14 cellular contexts compared by ENCODE assay signal in genomic region chr16:2846511-2847310, GRCh38. TPM values are rescaled to one million over a fixed set of nuclear protein-coding genes. Genes with fewer than 3 reads are reported as not detected.
DNase-seq lines count a peak whose midpoint lies in the region; ATAC-seq and TF ChIP-seq lines count a peak whose summit lies in the region.
"Had no signal": no experiment of that assay in that cellular context is flagged by ENCODE, and none has a peak within 500 bp of the region (broad histone marks: within the 10 kb centered on the region; RNA-seq: fewer than 3 reads in every experiment).

No MANE protein-coding gene starts in this region.

- H3K27ac Mint-ChIP-seq in activated naive CD4-positive, alpha-beta T cell treated with anti-CD3 and anti-CD28 coated beads, Interleukin-2, amount 10 ng/mL, durations not matched to agents 7 days and 5 days = peak overlapping the region; percentile 26
- H3K27ac Mint-ChIP-seq in activated CD4-positive, alpha-beta memory T cell treated with anti-CD3 and anti-CD28 coated beads for 36 hours = peak overlapping the region; percentile 47
- H3K27ac Mint-ChIP-seq in stimulated activated naive CD8-positive, alpha-beta T cell treated with anti-CD3 and anti-CD28 coated beads, Interleukin-15, amount 100 ng/mL, for 72 hours = peak overlapping the region; percentile 46 to 90

- CTCF ChIA-PET in activated naive CD4-positive, alpha-beta T cell treated with anti-CD3 and anti-CD28 coated beads, Interleukin-2, amount 10 ng/mL, durations not matched to agents 7 days and 5 days (lab: Charles Lee) = no interaction called here
- CTCF ChIA-PET in activated CD4-positive, alpha-beta memory T cell treated with anti-CD3 and anti-CD28 coated beads for 36 hours (lab: Charles Lee) = no interaction called here

- H3K9me3 Mint-ChIP-seq in activated naive CD4-positive, alpha-beta T cell treated with anti-CD3 and anti-CD28 coated beads, Interleukin-2, amount 10 ng/mL, durations not matched to agents 7 days and 5 days = no peaks in the 10 kb centered on the region
- no peaks in the 10 kb centered on the region for H3K9me3 Mint-ChIP-seq in activated CD4-positive, alpha-beta memory T cell treated with anti-CD3 and anti-CD28 coated beads for 36 hours
- peaks cover 4 to 6% of the 10 kb centered on the region in 2 donors for H3K9me3 Mint-ChIP-seq in stimulated activated naive CD8-positive, alpha-beta T cell treated with anti-CD3 and anti-CD28 coated beads, Interleukin-15, amount 100 ng/mL, for 72 hours

- no peak for DNase-seq in activated naive CD4-positive, alpha-beta T cell treated with anti-CD3 and anti-CD28 coated beads, Interleukin-2, amount 10 ng/mL, durations not matched to agents 7 days and 5 days
- DNase-seq in activated naive CD4-positive, alpha-beta T cell (lab: John Stamatoyannopoulos, UW) = no peak
- DNase-seq in activated CD4-positive, alpha-beta memory T cell treated with anti-CD3 and anti-CD28 coated beads for 36 hours = peak; percentile 26
- DNase-seq in fibroblast of the aortic adventitia (ENCODE audit: low read depth) (peak; percentile 64), activated gamma-delta T cell (lab: John Stamatoyannopoulos, UW) (no peak), NOMO-1 treated with dmso at 0.1 percent for 144 hours (lab: John Stamatoyannopoulos, UW; ENCODE audit: unreplicated experiment) (no peak)
- DNase-seq in stimulated activated naive CD8-positive, alpha-beta T cell treated with anti-CD3 and anti-CD28 coated beads, Interleukin-15, amount 100 ng/mL, for 72 hours = peak; percentile 38 to 64
- DNase-seq: AML-193; effector CD8-positive, alpha-beta T cell; NCI-H446 had no signal

- H3K36me3 Mint-ChIP-seq in activated naive CD4-positive, alpha-beta T cell treated with anti-CD3 and anti-CD28 coated beads, Interleukin-2, amount 10 ng/mL, durations not matched to agents 7 days and 5 days = no peaks in the 10 kb centered on the region
- H3K36me3 Mint-ChIP-seq in activated CD4-positive, alpha-beta memory T cell treated with anti-CD3 and anti-CD28 coated beads for 36 hours = no peaks in the 10 kb centered on the region

- peaks cover 22% of the 10 kb centered on the region for H3K4me1 Mint-ChIP-seq in activated naive CD4-positive, alpha-beta T cell treated with anti-CD3 and anti-CD28 coated beads, Interleukin-2, amount 10 ng/mL, durations not matched to agents 7 days and 5 days
- H3K4me1 Mint-ChIP-seq in activated CD4-positive, alpha-beta memory T cell treated with anti-CD3 and anti-CD28 coated beads for 36 hours (ENCODE audit: low read depth) = peaks cover 23% of the 10 kb centered on the region
- H3K4me1 Mint-ChIP-seq in stimulated activated naive CD8-positive, alpha-beta T cell treated with anti-CD3 and anti-CD28 coated beads, Interleukin-15, amount 100 ng/mL, for 72 hours = peaks cover 54% of the 10 kb centered on the region

- peak; percentile 85 for ATAC-seq in stimulated activated naive CD8-positive, alpha-beta T cell treated with anti-CD3 and anti-CD28 coated beads, Interleukin-15, amount 100 ng/mL, for 72 hours
- ATAC-seq in GM19324 (IDR thresholded peaks at IDR 0.05; ENCODE audit: low FRiP score, unreplicated experiment) = no peak
- ATAC-seq: K562, left lobe of liver had no signal

- intact Hi-C loops in activated CD4-positive, alpha-beta memory T cell treated with anti-CD3 and anti-CD28 coated beads for 36 hours (cut with micrococcal nuclease) = no loop called here

- POLR2A ChIA-PET in activated CD4-positive, alpha-beta memory T cell treated with anti-CD3 and anti-CD28 coated beads for 36 hours (lab: Charles Lee) = no interaction called here

- no peak overlapping the region for H3K4me3 Mint-ChIP-seq in activated naive CD4-positive, alpha-beta T cell treated with anti-CD3 and anti-CD28 coated beads, Interleukin-2, amount 10 ng/mL, durations not matched to agents 7 days and 5 days
- no peak overlapping the region for H3K4me3 Mint-ChIP-seq in activated CD4-positive, alpha-beta memory T cell treated with anti-CD3 and anti-CD28 coated beads for 36 hours
- peak overlapping the region; percentile 18 to 53 for H3K4me3 Mint-ChIP-seq in stimulated activated naive CD8-positive, alpha-beta T cell treated with anti-CD3 and anti-CD28 coated beads, Interleukin-15, amount 100 ng/mL, for 72 hours

- peaks cover 33% of the 10 kb centered on the region for H3K27me3 Mint-ChIP-seq in activated naive CD4-positive, alpha-beta T cell treated with anti-CD3 and anti-CD28 coated beads, Interleukin-2, amount 10 ng/mL, durations not matched to agents 7 days and 5 days
- peaks cover 7% of the 10 kb centered on the region for H3K27me3 Mint-ChIP-seq in activated CD4-positive, alpha-beta memory T cell treated with anti-CD3 and anti-CD28 coated beads for 36 hours
- H3K27me3 Mint-ChIP-seq in stimulated activated naive CD8-positive, alpha-beta T cell treated with anti-CD3 and anti-CD28 coated beads, Interleukin-15, amount 100 ng/mL, for 72 hours = peaks cover 23% of the 10 kb centered on the region

- no peak for TF ChIP-seq CTCF in fibroblast of the aortic adventitia (IDR thresholded peaks at IDR 0.05; ENCODE audit: insufficient read depth, low read length)

- no peak overlapping the region for H3K4me3 ChIP-seq in fibroblast of the aortic adventitia (ENCODE audit: low read depth, low read length)
- H3K4me3 ChIP-seq: K562, prostate gland had no signal

RNA-seq across cellular contexts. Expression of gene PRSS22, which starts 11.3 kb away (rescaled TPM):
- total RNA-seq in activated CD4-positive, alpha-beta memory T cell treated with anti-CD3 and anti-CD28 coated beads for 36 hours = under 1 TPM; 0.24 to 0.38 TPM
- total RNA-seq in fibroblast of the aortic adventitia (ENCODE audit: low replicate concordance) = not detected in 2 replicates
- total RNA-seq: K562 had no signal

RNA-seq across cellular contexts. Expression of gene ZG16B, which starts 16.6 kb away (rescaled TPM):
- total RNA-seq in activated CD4-positive, alpha-beta memory T cell treated with anti-CD3 and anti-CD28 coated beads for 36 hours = 1 to 10 TPM; 2.6 to 3.0 TPM
- total RNA-seq in fibroblast of the aortic adventitia (ENCODE audit: low replicate concordance) = 0.27 and 1.4 TPM in 2 replicates
- total RNA-seq: left lobe of liver had no signal

RNA-seq across cellular contexts. Expression of gene PRSS21, which starts 29.7 kb away (rescaled TPM):
- 1 to 10 TPM; 4.7 to 6.2 TPM for total RNA-seq in activated CD4-positive, alpha-beta memory T cell treated with anti-CD3 and anti-CD28 coated beads for 36 hours
- total RNA-seq in fibroblast of the aortic adventitia (ENCODE audit: low replicate concordance) = 0.27 and 0.49 TPM in 2 replicates
- total RNA-seq: left lobe of liver had no signal

RNA-seq across cellular contexts. Expression of gene FLYWCH2, which starts 36.3 kb away (rescaled TPM):
- 10 to 100 TPM; 19.1 to 19.4 TPM for total RNA-seq in activated CD4-positive, alpha-beta memory T cell treated with anti-CD3 and anti-CD28 coated beads for 36 hours
- total RNA-seq in fibroblast of the aortic adventitia (ENCODE audit: low replicate concordance) = 48.9 and 56.4 TPM in 2 replicates

RNA-seq across cellular contexts. Expression of gene PRSS41, which starts 48.4 kb away (rescaled TPM):
- total RNA-seq in activated CD4-positive, alpha-beta memory T cell treated with anti-CD3 and anti-CD28 coated beads for 36 hours = not detected
- total RNA-seq in fibroblast of the aortic adventitia (ENCODE audit: low replicate concordance) = not detected in 2 replicates
- total RNA-seq: K562, left lobe of liver, prostate gland had no signal

Comparison
In these comparisons a context has a peak if more than half of its experiments do, and no peak if none do; other contexts are left out.
1. DNase-seq: peak in activated CD4-positive, alpha-beta memory T cell treated with anti-CD3 and anti-CD28 coated beads for 36 hours (single experiment), fibroblast of the aortic adventitia (single experiment) and stimulated activated naive CD8-positive, alpha-beta T cell treated with anti-CD3 and anti-CD28 coated beads, Interleukin-15, amount 100 ng/mL, for 72 hours (2 of 2); none in activated naive CD4-positive, alpha-beta T cell treated with anti-CD3 and anti-CD28 coated beads, Interleukin-2, amount 10 ng/mL, durations not matched to agents 7 days and 5 days (single experiment), activated naive CD4-positive, alpha-beta T cell (0 of 4), activated gamma-delta T cell (single experiment) and NOMO-1 treated with dmso at 0.1 percent for 144 hours (single experiment).
2. H3K4me3 Mint-ChIP-seq: peak in stimulated activated naive CD8-positive, alpha-beta T cell treated with anti-CD3 and anti-CD28 coated beads, Interleukin-15, amount 100 ng/mL, for 72 hours (2 of 2); none in activated naive CD4-positive, alpha-beta T cell treated with anti-CD3 and anti-CD28 coated beads, Interleukin-2, amount 10 ng/mL, durations not matched to agents 7 days and 5 days (single experiment) and activated CD4-positive, alpha-beta memory T cell treated with anti-CD3 and anti-CD28 coated beads for 36 hours (single experiment).
3. Peak in every context shown above with its lines, with median percentiles within 50 percentile points of each other: H3K27ac Mint-ChIP-seq.